9 cellular contexts compared by ENCODE assay signal in the genomic region with DNA sequence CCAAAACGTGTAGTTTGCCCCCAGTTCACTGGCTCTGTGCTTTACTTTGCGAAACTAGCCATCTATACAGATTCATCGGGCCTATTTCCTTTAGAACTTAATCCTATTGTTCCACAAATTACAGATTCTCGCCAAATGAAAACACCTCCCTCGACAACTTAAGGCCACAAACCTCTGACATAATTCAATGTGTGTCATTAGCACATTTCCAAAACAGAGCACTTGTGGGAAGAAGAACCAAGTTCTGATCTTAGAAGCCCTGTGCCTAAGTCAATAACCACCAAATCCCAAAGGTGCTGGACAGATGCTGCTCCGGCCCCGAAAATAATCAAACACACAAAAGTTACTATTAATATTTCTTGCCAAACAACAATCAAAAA.
DNase-seq lines count a peak whose midpoint lies in the region; ATAC-seq and TF ChIP-seq lines count a peak whose summit lies in the region.
"Had no signal": no experiment of that assay in that cellular context is flagged by ENCODE, and none has a peak within 500 bp of the region (broad histone marks: within the 10 kb centered on the region; RNA-seq: fewer than 3 reads in every experiment).

No MANE protein-coding gene starts in this region.

- 34 to 56% methylated on average over 4 to 7 of the region's 7 CpGs for WGBS in gastroesophageal sphincter (ENCODE audit: low coverage in 1 of 2), 2 donors

- no peak for ATAC-seq in WTC11
- no peak for ATAC-seq in gastroesophageal sphincter
- peak; percentile 65 for ATAC-seq in sciatic nerve
- no peak for ATAC-seq in GM18909 (IDR thresholded peaks at IDR 0.05; ENCODE audit: poor library complexity, unreplicated experiment)
- ATAC-seq in HG02588 (IDR thresholded peaks at IDR 0.05; ENCODE audit: unreplicated experiment), result no peak

- H3K27ac ChIP-seq in BLaER1 treated with 17β-estradiol and CSF1 and Interleukin-3, amounts not matched to agents 10 nM and 100 nM, result no peak overlapping the region
- peak overlapping the region; percentile 80 to 100 (median 90) for H3K27ac ChIP-seq in gastroesophageal sphincter
- no peak overlapping the region for H3K27ac ChIP-seq in effector memory CD4-positive, alpha-beta T cell (ENCODE audit: insufficient read depth, low read length, poor library complexity, severe bottlenecking)

- peaks cover 70% of the 10 kb centered on the region for H3K4me1 Mint-ChIP-seq in WTC11

- H3K9ac ChIP-seq in BLaER1 treated with 17β-estradiol and CSF1 and Interleukin-3, amounts not matched to agents 10 nM and 100 nM, result no peak overlapping the region

- H3K36me3 Mint-ChIP-seq in WTC11, result peaks cover 12% of the 10 kb centered on the region

- H4K20me1 ChIP-seq in BLaER1 treated with 17β-estradiol and CSF1 and Interleukin-3, amounts not matched to agents 10 nM and 100 nM, result peaks cover 94 to 100% (median 100%) of the 10 kb centered on the region in 11 experiments

- intact Hi-C loops in sciatic nerve (cut with DNase I), result no loop called here

- no peak for TF ChIP-seq POLR2A in gastroesophageal sphincter (IDR thresholded peaks at IDR 0.05)

- H3K4me3 ChIP-seq in BLaER1 treated with 17β-estradiol and CSF1 and Interleukin-3, amounts not matched to agents 10 nM and 100 nM, result no peak overlapping the region
- H3K4me3 ChIP-seq in gastroesophageal sphincter, result no peak overlapping the region
- no peak overlapping the region for H3K4me3 ChIP-seq in effector memory CD4-positive, alpha-beta T cell (ENCODE audit: insufficient read depth, low read depth, low read length, poor library complexity, severe bottlenecking)

- H3K9me3 Mint-ChIP-seq in WTC11, result no peaks in the 10 kb centered on the region; the same call in 1 of the 2 replicates
- H3K9me3 Mint-ChIP-seq: CD8-positive, alpha-beta memory T cell had no signal

- DNase-seq in WTC11 (ENCODE audit: low spot score), result no peak
- DNase-seq in sciatic nerve (ENCODE audit: low spot score), result no peak
- DNase-seq in effector memory CD4-positive, alpha-beta T cell, result no peak
- DNase-seq in KG1 (lab: John Stamatoyannopoulos, UW), result no peak
- DNase-seq: CD8-positive, alpha-beta memory T cell had no signal

- H3K4me2 ChIP-seq in BLaER1 treated with 17β-estradiol and CSF1 and Interleukin-3, amounts not matched to agents 10 nM and 100 nM, result peak overlapping the region in 10 of 11 experiments; percentile 19 to 73 (median 55); a peak in 19 of 22 replicates

- TF ChIP-seq EP300 in gastroesophageal sphincter (IDR thresholded peaks at IDR 0.05), result no peak

- H3K4me1 ChIP-seq in BLaER1 treated with 17β-estradiol and CSF1 and Interleukin-3, amounts not matched to agents 10 nM and 100 nM, result peaks cover 35 to 54% (median 53%) of the 10 kb centered on the region in 10 experiments
- peaks cover 54 to 100% (median 80%) of the 10 kb centered on the region in 3 donors for H3K4me1 ChIP-seq in gastroesophageal sphincter
- peaks cover 30% of the 10 kb centered on the region for H3K4me1 ChIP-seq in effector memory CD4-positive, alpha-beta T cell (ENCODE audit: control insufficient read depth, insufficient read depth, low read length, poor library complexity, severe bottlenecking)

- no peak for TF ChIP-seq CTCF in WTC11 (IDR thresholded peaks at IDR 0.05)
- peak in 1 of 4 experiments; percentile 7 for TF ChIP-seq CTCF in gastroesophageal sphincter (IDR thresholded peaks at IDR 0.05)

- H3K27me3 Mint-ChIP-seq in WTC11 (ENCODE audit: low read depth), result no peaks in the 10 kb centered on the region
- H3K27me3 Mint-ChIP-seq: CD8-positive, alpha-beta memory T cell had no signal

- no peaks in the 10 kb centered on the region; a peak in 1 of 22 replicates for H3K9me3 ChIP-seq in BLaER1 treated with 17β-estradiol and CSF1 and Interleukin-3, amounts not matched to agents 10 nM and 100 nM (replicated peaks in 1 of 11)
- no peaks in the 10 kb centered on the region for H3K9me3 ChIP-seq in gastroesophageal sphincter
- H3K9me3 ChIP-seq in effector memory CD4-positive, alpha-beta T cell (ENCODE audit: control insufficient read depth, low read length), result no peaks in the 10 kb centered on the region

- H3K27ac Mint-ChIP-seq in WTC11, result peak overlapping the region; percentile 83

- no peak overlapping the region for H3K4me3 Mint-ChIP-seq in WTC11
- H3K4me3 Mint-ChIP-seq: CD8-positive, alpha-beta memory T cell had no signal

- peaks cover 40 to 91% (median 68%) of the 10 kb centered on the region in 11 experiments for H3K36me3 ChIP-seq in BLaER1 treated with 17β-estradiol and CSF1 and Interleukin-3, amounts not matched to agents 10 nM and 100 nM
- peaks cover 0 to 26% of the 10 kb centered on the region in 2 donors for H3K36me3 ChIP-seq in gastroesophageal sphincter
- peaks cover 8% of the 10 kb centered on the region for H3K36me3 ChIP-seq in effector memory CD4-positive, alpha-beta T cell (ENCODE audit: control insufficient read depth, insufficient read depth, low read length)

- H3K27me3 ChIP-seq in BLaER1 treated with 17β-estradiol and CSF1 and Interleukin-3, amounts not matched to agents 10 nM and 100 nM, result no peaks in the 10 kb centered on the region
- H3K27me3 ChIP-seq in gastroesophageal sphincter, result no peaks in the 10 kb centered on the region
- no peaks in the 10 kb centered on the region for H3K27me3 ChIP-seq in effector memory CD4-positive, alpha-beta T cell (replicated peaks; ENCODE audit: control insufficient read depth, insufficient read depth, low read length, poor library complexity, severe bottlenecking)

- CTCF ChIA-PET in WTC11 (lab: Charles Lee), result interaction anchor here (0.7 to 1.9 kb wide), 3 partner anchors 38 to 321 kb away, joined by 3 to 6 read pairs (median 4); no protein-coding TSS in a partner anchor

- POLR2A ChIA-PET in WTC11 (lab: Charles Lee), result no interaction called here

TF ChIP-seq in WTC11, 78 proteins besides CTCF, POLR2A, EP300 and RAD21 (continues in another document):
- TF ChIP-seq CREM (CRISPR knock-in tag; IDR thresholded peaks at IDR 0.05), result no peak
- TF ChIP-seq, protein P1, sequence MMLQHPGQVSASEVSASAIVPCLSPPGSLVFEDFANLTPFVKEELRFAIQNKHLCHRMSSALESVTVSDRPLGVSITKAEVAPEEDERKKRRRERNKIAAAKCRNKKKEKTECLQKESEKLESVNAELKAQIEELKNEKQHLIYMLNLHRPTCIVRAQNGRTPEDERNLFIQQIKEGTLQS (CRISPR knock-in tag; conservative IDR thresholded peaks at IDR 0.05), result no peak
- no peak for TF ChIP-seq ZNF219 (CRISPR knock-in tag; IDR thresholded peaks at IDR 0.05; ENCODE audit: borderline replicate concordance)
- no peak for TF ChIP-seq TEAD1 (CRISPR knock-in tag; IDR thresholded peaks at IDR 0.05)
- no peak for TF ChIP-seq MYBL2 (CRISPR knock-in tag; IDR thresholded peaks at IDR 0.05)
- no peak for TF ChIP-seq ZNF423 (CRISPR knock-in tag; IDR thresholded peaks at IDR 0.05)
- TF ChIP-seq RELA (CRISPR knock-in tag; IDR thresholded peaks at IDR 0.05; ENCODE audit: borderline replicate concordance), result no peak
- TF ChIP-seq FOXJ3 (CRISPR knock-in tag; IDR thresholded peaks at IDR 0.05; ENCODE audit: borderline replicate concordance), result no peak
- TF ChIP-seq SMAD3 (CRISPR knock-in tag; IDR thresholded peaks at IDR 0.05; ENCODE audit: borderline replicate concordance), result no peak
- TF ChIP-seq NFATC4 (CRISPR knock-in tag; IDR thresholded peaks at IDR 0.05), result no peak
- TF ChIP-seq, protein P2, sequence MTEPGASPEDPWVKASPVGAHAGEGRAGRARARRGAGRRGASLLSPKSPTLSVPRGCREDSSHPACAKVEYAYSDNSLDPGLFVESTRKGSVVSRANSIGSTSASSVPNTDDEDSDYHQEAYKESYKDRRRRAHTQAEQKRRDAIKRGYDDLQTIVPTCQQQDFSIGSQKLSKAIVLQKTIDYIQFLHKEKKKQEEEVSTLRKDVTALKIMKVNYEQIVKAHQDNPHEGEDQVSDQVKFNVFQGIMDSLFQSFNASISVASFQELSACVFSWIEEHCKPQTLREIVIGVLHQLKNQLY (CRISPR knock-in tag; IDR thresholded peaks at IDR 0.05), result no peak
- no peak for TF ChIP-seq FOXP1 (CRISPR knock-in tag; IDR thresholded peaks at IDR 0.05; ENCODE audit: borderline replicate concordance)
- TF ChIP-seq OVOL2 (CRISPR knock-in tag; IDR thresholded peaks at IDR 0.05; ENCODE audit: borderline replicate concordance), result no peak
- TF ChIP-seq, protein P3, sequence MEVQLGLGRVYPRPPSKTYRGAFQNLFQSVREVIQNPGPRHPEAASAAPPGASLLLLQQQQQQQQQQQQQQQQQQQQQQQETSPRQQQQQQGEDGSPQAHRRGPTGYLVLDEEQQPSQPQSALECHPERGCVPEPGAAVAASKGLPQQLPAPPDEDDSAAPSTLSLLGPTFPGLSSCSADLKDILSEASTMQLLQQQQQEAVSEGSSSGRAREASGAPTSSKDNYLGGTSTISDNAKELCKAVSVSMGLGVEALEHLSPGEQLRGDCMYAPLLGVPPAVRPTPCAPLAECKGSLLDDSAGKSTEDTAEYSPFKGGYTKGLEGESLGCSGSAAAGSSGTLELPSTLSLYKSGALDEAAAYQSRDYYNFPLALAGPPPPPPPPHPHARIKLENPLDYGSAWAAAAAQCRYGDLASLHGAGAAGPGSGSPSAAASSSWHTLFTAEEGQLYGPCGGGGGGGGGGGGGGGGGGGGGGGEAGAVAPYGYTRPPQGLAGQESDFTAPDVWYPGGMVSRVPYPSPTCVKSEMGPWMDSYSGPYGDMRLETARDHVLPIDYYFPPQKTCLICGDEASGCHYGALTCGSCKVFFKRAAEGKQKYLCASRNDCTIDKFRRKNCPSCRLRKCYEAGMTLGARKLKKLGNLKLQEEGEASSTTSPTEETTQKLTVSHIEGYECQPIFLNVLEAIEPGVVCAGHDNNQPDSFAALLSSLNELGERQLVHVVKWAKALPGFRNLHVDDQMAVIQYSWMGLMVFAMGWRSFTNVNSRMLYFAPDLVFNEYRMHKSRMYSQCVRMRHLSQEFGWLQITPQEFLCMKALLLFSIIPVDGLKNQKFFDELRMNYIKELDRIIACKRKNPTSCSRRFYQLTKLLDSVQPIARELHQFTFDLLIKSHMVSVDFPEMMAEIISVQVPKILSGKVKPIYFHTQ (CRISPR knock-in tag; IDR thresholded peaks at IDR 0.05), result no peak
- TF ChIP-seq, protein P4, sequence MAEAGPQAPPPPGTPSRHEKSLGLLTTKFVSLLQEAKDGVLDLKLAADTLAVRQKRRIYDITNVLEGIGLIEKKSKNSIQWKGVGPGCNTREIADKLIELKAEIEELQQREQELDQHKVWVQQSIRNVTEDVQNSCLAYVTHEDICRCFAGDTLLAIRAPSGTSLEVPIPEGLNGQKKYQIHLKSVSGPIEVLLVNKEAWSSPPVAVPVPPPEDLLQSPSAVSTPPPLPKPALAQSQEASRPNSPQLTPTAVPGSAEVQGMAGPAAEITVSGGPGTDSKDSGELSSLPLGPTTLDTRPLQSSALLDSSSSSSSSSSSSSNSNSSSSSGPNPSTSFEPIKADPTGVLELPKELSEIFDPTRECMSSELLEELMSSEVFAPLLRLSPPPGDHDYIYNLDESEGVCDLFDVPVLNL (CRISPR knock-in tag; IDR thresholded peaks at IDR 0.05; ENCODE audit: borderline replicate concordance, low read depth), result no peak
- no peak for TF ChIP-seq ELF4 (CRISPR knock-in tag; IDR thresholded peaks at IDR 0.05; ENCODE audit: low read depth)

Comparison
In these comparisons a context has a peak if more than half of its experiments do, and no peak if none do; other contexts are left out.
1. H3K27ac ChIP-seq: peak in gastroesophageal sphincter (4 of 4); none in BLaER1 treated with 17β-estradiol and CSF1 and Interleukin-3, amounts not matched to agents 10 nM and 100 nM (0 of 11) and effector memory CD4-positive, alpha-beta T cell (single experiment).